Comparison of ENCODE assay signal across 22 cellular contexts in the genomic region with DNA sequence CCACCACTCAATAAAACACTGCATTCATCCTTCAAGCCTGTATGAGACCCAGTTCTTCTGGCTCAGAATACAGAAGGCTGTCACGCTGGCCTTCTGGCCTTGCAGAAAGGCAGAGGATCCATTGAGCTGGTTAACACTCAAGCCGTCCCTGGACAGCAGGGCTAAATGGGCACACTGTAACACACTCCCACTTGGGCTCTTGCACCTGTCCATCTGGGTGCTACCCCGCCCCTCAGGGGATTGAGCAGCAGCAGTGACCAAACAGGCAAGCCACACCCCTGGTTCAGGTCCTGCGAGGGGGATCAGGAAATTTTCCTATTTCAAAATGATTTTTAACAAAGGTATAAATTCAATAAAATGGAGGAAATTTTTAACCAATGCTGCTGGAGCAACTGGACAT.
"Had no signal": no experiment of that assay in that cellular context is flagged by ENCODE, and none has a peak within 500 bp of the region (broad histone marks: within the 10 kb centered on the region; RNA-seq: fewer than 3 reads in every experiment).

No MANE protein-coding gene starts in this region.

- H3K79me2 ChIP-seq: hepatocyte had no signal

- H3K36me3 ChIP-seq: esophagus muscularis mucosa, gastroesophageal sphincter, heart left ventricle, left lung, lower lobe of right lung had no signal

- H3K4me2 ChIP-seq: hepatocyte had no signal

- ATAC-seq: foreskin keratinocyte, gastroesophageal sphincter, heart left ventricle, left cardiac atrium, left lung, left ventricle myocardium superior, lower lobe of right lung, mucosa of descending colon had no signal

- H3K9me3 ChIP-seq: esophagus muscularis mucosa, gastroesophageal sphincter, heart left ventricle, left lung, lower lobe of right lung, mucosa of descending colon had no signal

- H3K27me3 ChIP-seq: dorsolateral prefrontal cortex, esophagus muscularis mucosa, foreskin keratinocyte, gastroesophageal sphincter, heart left ventricle, hepatocyte, left lung had no signal

- DNase-seq: dermis blood vessel endothelial cell; dorsolateral prefrontal cortex; effector CD4-positive, alpha-beta T cell; effector memory CD4-positive, alpha-beta T cell; foreskin keratinocyte; heart left ventricle; hypothalamus; left cardiac atrium; left lung; left ventricle myocardium superior; lower lobe of right lung; mesenchymal stem cell; mucosa of descending colon had no signal

- H3K27ac ChIP-seq: coronary artery, dorsolateral prefrontal cortex, esophagus muscularis mucosa, foreskin keratinocyte, gastroesophageal sphincter, heart left ventricle, hepatocyte, left lung, lower lobe of right lung had no signal

- H3K9me3 Mint-ChIP-seq: mesothelial cell of epicardium had no signal

- H3K27ac Mint-ChIP-seq: mesothelial cell of epicardium had no signal

- H3K36me3 Mint-ChIP-seq: mesothelial cell of epicardium had no signal

- H2AFZ ChIP-seq: hepatocyte had no signal

- H3K4me1 Mint-ChIP-seq: mesothelial cell of epicardium had no signal

- FAIRE-seq: colon, endothelial cell of umbilical vein, islet of Langerhans, keratinocyte had no signal

- H3K4me3 Mint-ChIP-seq: mesothelial cell of epicardium had no signal

- H3K4me3 ChIP-seq: coronary artery, dorsolateral prefrontal cortex, esophagus muscularis mucosa, gastroesophageal sphincter, heart left ventricle, hepatocyte, left lung, lower lobe of right lung, mucosa of descending colon had no signal

- H3K4me1 ChIP-seq: esophagus muscularis mucosa, foreskin keratinocyte, gastroesophageal sphincter, heart left ventricle, left lung, lower lobe of right lung had no signal
